In genomic region chr11:269146-269890, GRCh38 we compare ENCODE assay signal across 11 cellular contexts. TPM values are rescaled to one million over a fixed set of nuclear protein-coding genes. Genes with fewer than 3 reads are reported as not detected.
A peak's percentile ranks its signal among the peaks of the same experiment; 100 is the strongest.
DNase-seq lines count a peak whose midpoint lies in the region; ATAC-seq and TF ChIP-seq lines count a peak whose summit lies in the region.
"Had no signal": no experiment of that assay in that cellular context is flagged by ENCODE, and none has a peak within 500 bp of the region (broad histone marks: within the 10 kb centered on the region; RNA-seq: fewer than 3 reads in every experiment).

No MANE protein-coding gene starts in this region.

- H3K27me3 Mint-ChIP-seq in MCF 10A (ENCODE audit: insufficient read depth, unreplicated experiment) = peaks cover 19% of the 10 kb centered on the region

- H3K27ac Mint-ChIP-seq in MCF 10A (ENCODE audit: low read depth, unreplicated experiment) = no peak overlapping the region

- H3K79me2 ChIP-seq in mammary epithelial cell (ENCODE audit: insufficient read depth, low read length) (no peaks in the 10 kb centered on the region), SK-N-SH (ENCODE audit: insufficient read depth) (no peaks in the 10 kb centered on the region), parathyroid adenoma (no peaks in the 10 kb centered on the region)

- no peak overlapping the region for H3K4me2 ChIP-seq in mammary epithelial cell (ENCODE audit: insufficient read depth, low read depth, low read length)
- peak overlapping the region; percentile 11 for H3K4me2 ChIP-seq in SK-N-SH
- H3K4me2 ChIP-seq in parathyroid adenoma (ENCODE audit: low read length) = no peak overlapping the region

- peak; percentile 62 for ATAC-seq in HG03097 (IDR thresholded peaks at IDR 0.05; ENCODE audit: low FRiP score, unreplicated experiment)

- no peak overlapping the region for H2AFZ ChIP-seq in mammary epithelial cell (ENCODE audit: low read depth, low read length)
- no peak overlapping the region for H2AFZ ChIP-seq in SK-N-SH (ENCODE audit: low read depth)
- no peak overlapping the region for H2AFZ ChIP-seq in parathyroid adenoma

- TF ChIP-seq RAD21 in SK-N-SH (IDR thresholded peaks at IDR 0.05; ENCODE audit: low read length) = no peak

- H3K27me3 ChIP-seq in mammary epithelial cell (ENCODE audit: insufficient read depth, low read length) (no peaks in the 10 kb centered on the region), SK-N-SH (ENCODE audit: insufficient read depth) (peaks cover 9% of the 10 kb centered on the region; the same call in 1 of the 2 replicates), duodenal mucosa (ENCODE audit: control insufficient read depth in 1 of 2, insufficient read depth in 2 of 2, low read length in 2 of 2) (no peaks in the 10 kb centered on the region), parathyroid adenoma (ENCODE audit: control insufficient read depth, insufficient read depth, low read length) (no peaks in the 10 kb centered on the region)

- WGBS in mammary epithelial cell (ENCODE audit: low coverage, missing lambda C conversion rate) = 81% methylated on average over 21 of the region's 21 CpGs
- 58% methylated on average over 21 of the region's 21 CpGs for WGBS in SK-N-SH (ENCODE audit: low lambda C conversion rate)

- H3K4me1 Mint-ChIP-seq in MCF 10A (ENCODE audit: insufficient read depth, unreplicated experiment) = peaks cover 16% of the 10 kb centered on the region

- H3K9ac ChIP-seq in mammary epithelial cell (ENCODE audit: insufficient read depth, low read length) = no peak overlapping the region
- H3K9ac ChIP-seq in SK-N-SH = no peak overlapping the region
- H3K9ac ChIP-seq in duodenal mucosa (ENCODE audit: low read depth in 1 of 2, low read length in 2 of 2) = peak overlapping the region; percentile 73 to 94
- H3K9ac ChIP-seq in parathyroid adenoma = no peak overlapping the region

- no peak overlapping the region for H3K4me3 ChIP-seq in mammary epithelial cell (replicated peaks in 1 of 3; ENCODE audit: insufficient read depth in 1 of 3, low read depth in 2 of 3, low read length in 3 of 3)
- no peak overlapping the region for H3K4me3 ChIP-seq in SK-N-SH (ENCODE audit: low read depth in 2 of 2, low read length in 1 of 2)
- H3K4me3 ChIP-seq in duodenal mucosa (ENCODE audit: low read depth in 1 of 2, low read length in 2 of 2) = peak overlapping the region; percentile 73 to 77
- peak overlapping the region; percentile 14 for H3K4me3 ChIP-seq in parathyroid adenoma (ENCODE audit: low read depth, low read length)

- H4K20me1 ChIP-seq in mammary epithelial cell (ENCODE audit: insufficient read depth, low read length) (no peaks in the 10 kb centered on the region), SK-N-SH (ENCODE audit: insufficient read depth) (no peaks in the 10 kb centered on the region)

- no peaks in the 10 kb centered on the region for H3K36me3 Mint-ChIP-seq in MCF 10A (ENCODE audit: insufficient read depth, unreplicated experiment)

- BruUV-seq in MCF 10A (replicated peaks; lab: Mats Ljungman, UMichigan) (no TSS peak), mammary epithelial cell (replicated peaks; lab: Mats Ljungman, UMichigan) (no TSS peak)

- dilution Hi-C loops in mammary epithelial cell (cut with HindIII; ENCODE audit: low sequenced_read_pairs) = no loop called here

- intact Hi-C loops in MCF 10A (cut with micrococcal nuclease) = no loop called here
- intact Hi-C loops in mammary epithelial cell (cut with micrococcal nuclease) = no loop called here

- TF ChIP-seq EP300 in SK-N-SH (IDR thresholded peaks at IDR 0.05; ENCODE audit: borderline replicate concordance in 1 of 2, low read depth in 1 of 2, low read length in 1 of 2) = no peak

- no peaks in the 10 kb centered on the region for H3K36me3 ChIP-seq in mammary epithelial cell (ENCODE audit: insufficient read depth, low read length)
- H3K36me3 ChIP-seq in SK-N-SH (replicated peaks in 1 of 2; ENCODE audit: control insufficient read depth in 1 of 2, insufficient read depth in 2 of 2, low read length in 1 of 2) = no peaks in the 10 kb centered on the region
- no peaks in the 10 kb centered on the region for H3K36me3 ChIP-seq in duodenal mucosa (ENCODE audit: control insufficient read depth in 1 of 2, insufficient read depth in 2 of 2, low read length in 2 of 2)
- no peaks in the 10 kb centered on the region for H3K36me3 ChIP-seq in parathyroid adenoma (ENCODE audit: control insufficient read depth, insufficient read depth, low read length)

- no peak overlapping the region for H3K27ac ChIP-seq in mammary epithelial cell (ENCODE audit: insufficient read depth, low read depth, low read length)
- H3K27ac ChIP-seq in SK-N-SH (ENCODE audit: low read depth in 2 of 2, low read length in 1 of 2) = no peak overlapping the region
- peak overlapping the region; percentile 69 for H3K27ac ChIP-seq in duodenal mucosa (ENCODE audit: low read depth, low read length)
- H3K27ac ChIP-seq in parathyroid adenoma = peak overlapping the region; percentile 20

- TF ChIP-seq CTCF in MCF 10A (IDR thresholded peaks at IDR 0.05; ENCODE audit: unreplicated experiment) = no peak
- no peak for TF ChIP-seq CTCF in mammary epithelial cell (conservative IDR thresholded peaks at IDR 0.05 in 1 of 2, IDR thresholded peaks at IDR 0.05 in 1 of 2; ENCODE audit: extremely low read depth in 1 of 2, insufficient read depth in 1 of 2, low read depth in 1 of 2, low read length in 2 of 2)
- no peak for TF ChIP-seq CTCF in SK-N-SH (IDR thresholded peaks at IDR 0.05)
- no peak for TF ChIP-seq CTCF in parathyroid adenoma (IDR thresholded peaks at IDR 0.05)

- H3F3A ChIP-seq in SK-N-SH (replicated peaks; ENCODE audit: insufficient read depth) = peaks cover 12% of the 10 kb centered on the region

- H3K4me1 ChIP-seq in mammary epithelial cell (ENCODE audit: insufficient read depth, low read length) (no peaks in the 10 kb centered on the region), SK-N-SH (ENCODE audit: control insufficient read depth in 1 of 2, insufficient read depth in 2 of 2, low read depth in 1 of 2, low read length in 1 of 2) (peaks cover 0 to 6% of the 10 kb centered on the region in 2 experiments; a peak in 1 of 4 replicates), duodenal mucosa (ENCODE audit: control insufficient read depth in 1 of 2, insufficient read depth in 2 of 2, low read length in 2 of 2) (peaks cover 32 to 34% of the 10 kb centered on the region in 2 donors), parathyroid adenoma (no peaks in the 10 kb centered on the region)

- in situ Hi-C loops in mammary epithelial cell (cut with MboI; ENCODE audit: low sequenced_read_pairs in 2 of 2) = no loop called here

- CTCF ChIA-PET in MCF 10A (lab: Yijun Ruan, JAX) = no interaction called here
- CTCF ChIA-PET in mammary epithelial cell (lab: Charles Lee; ENCODE audit: low non-redundant PET) = no interaction called here
- CTCF ChIA-PET in SK-N-SH (lab: Yijun Ruan, JAX) = interaction anchor here (0.6 to 2.4 kb wide), 4 partner anchors 18 to 61 kb away, joined by 3 to 19 read pairs (median 4); no protein-coding TSS in a partner anchor

- no peaks in the 10 kb centered on the region for H3K9me2 ChIP-seq in SK-N-SH

- no peaks in the 10 kb centered on the region for H3K9me3 Mint-ChIP-seq in MCF 10A (ENCODE audit: unreplicated experiment)

- DNase-seq in MCF 10A (ENCODE audit: unreplicated experiment) = peak; percentile 76
- DNase-seq in mammary epithelial cell = no peak
- no peak for DNase-seq in SK-N-SH
- no peak for DNase-seq in NCI-H1105 (lab: John Stamatoyannopoulos, UW)
- DNase-seq in NCI-H69 (lab: John Stamatoyannopoulos, UW) = no peak

- POLR2A ChIA-PET in MCF 10A (lab: Yijun Ruan, JAX) (interaction anchor here (0.6 kb wide), 1 partner anchor 16 kb away, joined by 4 read pairs; no protein-coding TSS in a partner anchor), SK-N-SH (lab: Yijun Ruan, JAX) (interaction anchor here (1.2 kb wide), 1 partner anchor 62 kb away, joined by 3 read pairs; the partner anchor contains the start of genes BET1L and RIC8A)

- peak overlapping the region; percentile 4 for H3K4me3 Mint-ChIP-seq in MCF 10A (ENCODE audit: unreplicated experiment)

- no peaks in the 10 kb centered on the region for H3K9me3 ChIP-seq in mammary epithelial cell (replicated peaks; ENCODE audit: insufficient read depth, low read length)
- no peaks in the 10 kb centered on the region for H3K9me3 ChIP-seq in SK-N-SH
- H3K9me3 ChIP-seq in duodenal mucosa (ENCODE audit: control insufficient read depth in 1 of 2, low read length in 2 of 2) = no peaks in the 10 kb centered on the region
- H3K9me3 ChIP-seq in parathyroid adenoma (ENCODE audit: control insufficient read depth, low read length) = no peaks in the 10 kb centered on the region

RNA-seq across cellular contexts. Expression of gene NLRP6, which starts 8.9 kb away (rescaled TPM):
- not detected in 2 replicates for total RNA-seq in MCF 10A (2022)
- not detected for total RNA-seq in mammary epithelial cell
- polyA plus RNA-seq in mammary epithelial cell = not detected
- polyA minus RNA-seq in mammary epithelial cell = not detected
- polyA plus RNA-seq in SK-N-SH (2012; rRNA removed) = not detected in 2 replicates
- not detected in 2 replicates for polyA plus RNA-seq in SK-N-SH (2012; cell fraction: cytosol; rRNA removed)
- 0.05 TPM in 1 of 2 replicates, not detected in the other for polyA plus RNA-seq in SK-N-SH (2012; cell fraction: nucleus; rRNA removed)
- total RNA-seq: Daoy, dermis microvascular lymphatic vessel endothelial cell, temporal lobe had no signal

RNA-seq across cellular contexts. Expression of gene PGGHG, which starts 19.6 kb away (rescaled TPM):
- total RNA-seq in MCF 10A (2022) = 6.3 and 8.5 TPM in 2 replicates
- total RNA-seq in mammary epithelial cell = 1 to 10 TPM; 2.5 to 7.9 TPM
- 1.5 TPM for polyA plus RNA-seq in mammary epithelial cell
- 2.1 TPM for polyA minus RNA-seq in mammary epithelial cell
- polyA plus RNA-seq in SK-N-SH (2012; rRNA removed) = 19.9 and 26.5 TPM in 2 replicates
- polyA plus RNA-seq in SK-N-SH (2012; cell fraction: cytosol; rRNA removed) = 1.5 and 2.6 TPM in 2 replicates
- polyA plus RNA-seq in SK-N-SH (2012; cell fraction: nucleus; rRNA removed) = 251 and 265 TPM in 2 replicates

RNA-seq across cellular contexts. Expression of gene IFITM5, which starts 30.0 kb away (rescaled TPM):
- not detected in 2 replicates for total RNA-seq in MCF 10A (2022)
- total RNA-seq in mammary epithelial cell = not detected
- not detected for polyA plus RNA-seq in mammary epithelial cell
- not detected for polyA minus RNA-seq in mammary epithelial cell
- not detected in 2 replicates for polyA plus RNA-seq in SK-N-SH (2012; rRNA removed)
- polyA plus RNA-seq in SK-N-SH (2012; cell fraction: cytosol; rRNA removed) = not detected in 2 replicates
- polyA plus RNA-seq in SK-N-SH (2012; cell fraction: nucleus; rRNA removed) = not detected in 2 replicates
- total RNA-seq: Daoy, dermis microvascular lymphatic vessel endothelial cell, temporal lobe had no signal

RNA-seq across cellular contexts. Expression of gene PSMD13, which starts 32.5 kb away (rescaled TPM):
- total RNA-seq in MCF 10A (2022) (86.8 and 103 TPM in 2 replicates), mammary epithelial cell (100 to 1,000 TPM in 1 of 2 donors, 10 to 100 TPM in 1; 89.5 to 133 TPM)
- polyA plus RNA-seq in mammary epithelial cell (217 TPM), SK-N-SH (2012; rRNA removed) (196 and 227 TPM in 2 replicates)
- polyA minus RNA-seq in mammary epithelial cell = 160 TPM
- 193 and 211 TPM in 2 replicates for polyA plus RNA-seq in SK-N-SH (2012; cell fraction: cytosol; rRNA removed)
- 229 and 300 TPM in 2 replicates for polyA plus RNA-seq in SK-N-SH (2012; cell fraction: nucleus; rRNA removed)

RNA-seq across cellular contexts. Expression of gene SIRT3, which starts 33.2 kb away (rescaled TPM):
- 19.8 and 20.5 TPM in 2 replicates for total RNA-seq in MCF 10A (2022)
- 10 to 100 TPM; 12.3 to 14.8 TPM for total RNA-seq in mammary epithelial cell
- 12.1 TPM for polyA plus RNA-seq in mammary epithelial cell
- 2.9 TPM for polyA minus RNA-seq in mammary epithelial cell
- polyA plus RNA-seq in SK-N-SH (2012; rRNA removed) = 34.4 and 40.1 TPM in 2 replicates
- polyA plus RNA-seq in SK-N-SH (2012; cell fraction: cytosol; rRNA removed) = 16.1 and 20.4 TPM in 2 replicates
- 94.1 and 124 TPM in 2 replicates for polyA plus RNA-seq in SK-N-SH (2012; cell fraction: nucleus; rRNA removed)

Comparison
In these comparisons a context has a peak if more than half of its experiments do, and no peak if none do; other contexts are left out.
1. H3K27ac ChIP-seq: peak in duodenal mucosa (single experiment) and parathyroid adenoma (single experiment); none in mammary epithelial cell (single experiment) and SK-N-SH (0 of 2).
2. H3K4me3 ChIP-seq: peak in duodenal mucosa (2 of 2) and parathyroid adenoma (single experiment); none in mammary epithelial cell (0 of 3) and SK-N-SH (0 of 2).
3. H3K9ac ChIP-seq: peak in duodenal mucosa (2 of 2); none in mammary epithelial cell (single experiment), SK-N-SH (single experiment) and parathyroid adenoma (single experiment).